In the genomic region with DNA sequence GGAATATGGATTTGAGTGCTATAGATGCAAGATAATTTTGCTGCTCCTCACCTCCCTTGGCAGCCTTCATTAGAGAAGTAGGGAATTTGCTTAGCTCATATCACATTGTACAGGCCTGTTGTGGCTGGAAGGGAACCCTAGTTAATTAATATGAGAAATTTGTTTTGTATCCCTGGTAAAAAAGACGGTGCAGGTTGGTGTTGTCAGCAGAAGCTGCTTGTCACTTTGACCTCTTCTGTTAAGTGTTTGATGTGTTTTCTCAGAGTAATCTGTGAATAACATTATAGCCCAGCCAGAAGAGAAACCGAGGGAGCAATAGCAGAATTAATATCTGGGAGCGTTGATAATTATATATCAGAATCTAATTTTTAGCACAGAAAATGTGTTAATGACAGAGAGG, we compare ENCODE assay signal across 1 cellular context.
TF ChIP-seq lines count a peak whose summit lies in the region.

No MANE protein-coding gene starts in this region.

TF ChIP-seq in GM23338, 12 proteins besides CTCF, POLR2A, EP300 and RAD21 (continued from another document):
- TF ChIP-seq, protein P1, sequence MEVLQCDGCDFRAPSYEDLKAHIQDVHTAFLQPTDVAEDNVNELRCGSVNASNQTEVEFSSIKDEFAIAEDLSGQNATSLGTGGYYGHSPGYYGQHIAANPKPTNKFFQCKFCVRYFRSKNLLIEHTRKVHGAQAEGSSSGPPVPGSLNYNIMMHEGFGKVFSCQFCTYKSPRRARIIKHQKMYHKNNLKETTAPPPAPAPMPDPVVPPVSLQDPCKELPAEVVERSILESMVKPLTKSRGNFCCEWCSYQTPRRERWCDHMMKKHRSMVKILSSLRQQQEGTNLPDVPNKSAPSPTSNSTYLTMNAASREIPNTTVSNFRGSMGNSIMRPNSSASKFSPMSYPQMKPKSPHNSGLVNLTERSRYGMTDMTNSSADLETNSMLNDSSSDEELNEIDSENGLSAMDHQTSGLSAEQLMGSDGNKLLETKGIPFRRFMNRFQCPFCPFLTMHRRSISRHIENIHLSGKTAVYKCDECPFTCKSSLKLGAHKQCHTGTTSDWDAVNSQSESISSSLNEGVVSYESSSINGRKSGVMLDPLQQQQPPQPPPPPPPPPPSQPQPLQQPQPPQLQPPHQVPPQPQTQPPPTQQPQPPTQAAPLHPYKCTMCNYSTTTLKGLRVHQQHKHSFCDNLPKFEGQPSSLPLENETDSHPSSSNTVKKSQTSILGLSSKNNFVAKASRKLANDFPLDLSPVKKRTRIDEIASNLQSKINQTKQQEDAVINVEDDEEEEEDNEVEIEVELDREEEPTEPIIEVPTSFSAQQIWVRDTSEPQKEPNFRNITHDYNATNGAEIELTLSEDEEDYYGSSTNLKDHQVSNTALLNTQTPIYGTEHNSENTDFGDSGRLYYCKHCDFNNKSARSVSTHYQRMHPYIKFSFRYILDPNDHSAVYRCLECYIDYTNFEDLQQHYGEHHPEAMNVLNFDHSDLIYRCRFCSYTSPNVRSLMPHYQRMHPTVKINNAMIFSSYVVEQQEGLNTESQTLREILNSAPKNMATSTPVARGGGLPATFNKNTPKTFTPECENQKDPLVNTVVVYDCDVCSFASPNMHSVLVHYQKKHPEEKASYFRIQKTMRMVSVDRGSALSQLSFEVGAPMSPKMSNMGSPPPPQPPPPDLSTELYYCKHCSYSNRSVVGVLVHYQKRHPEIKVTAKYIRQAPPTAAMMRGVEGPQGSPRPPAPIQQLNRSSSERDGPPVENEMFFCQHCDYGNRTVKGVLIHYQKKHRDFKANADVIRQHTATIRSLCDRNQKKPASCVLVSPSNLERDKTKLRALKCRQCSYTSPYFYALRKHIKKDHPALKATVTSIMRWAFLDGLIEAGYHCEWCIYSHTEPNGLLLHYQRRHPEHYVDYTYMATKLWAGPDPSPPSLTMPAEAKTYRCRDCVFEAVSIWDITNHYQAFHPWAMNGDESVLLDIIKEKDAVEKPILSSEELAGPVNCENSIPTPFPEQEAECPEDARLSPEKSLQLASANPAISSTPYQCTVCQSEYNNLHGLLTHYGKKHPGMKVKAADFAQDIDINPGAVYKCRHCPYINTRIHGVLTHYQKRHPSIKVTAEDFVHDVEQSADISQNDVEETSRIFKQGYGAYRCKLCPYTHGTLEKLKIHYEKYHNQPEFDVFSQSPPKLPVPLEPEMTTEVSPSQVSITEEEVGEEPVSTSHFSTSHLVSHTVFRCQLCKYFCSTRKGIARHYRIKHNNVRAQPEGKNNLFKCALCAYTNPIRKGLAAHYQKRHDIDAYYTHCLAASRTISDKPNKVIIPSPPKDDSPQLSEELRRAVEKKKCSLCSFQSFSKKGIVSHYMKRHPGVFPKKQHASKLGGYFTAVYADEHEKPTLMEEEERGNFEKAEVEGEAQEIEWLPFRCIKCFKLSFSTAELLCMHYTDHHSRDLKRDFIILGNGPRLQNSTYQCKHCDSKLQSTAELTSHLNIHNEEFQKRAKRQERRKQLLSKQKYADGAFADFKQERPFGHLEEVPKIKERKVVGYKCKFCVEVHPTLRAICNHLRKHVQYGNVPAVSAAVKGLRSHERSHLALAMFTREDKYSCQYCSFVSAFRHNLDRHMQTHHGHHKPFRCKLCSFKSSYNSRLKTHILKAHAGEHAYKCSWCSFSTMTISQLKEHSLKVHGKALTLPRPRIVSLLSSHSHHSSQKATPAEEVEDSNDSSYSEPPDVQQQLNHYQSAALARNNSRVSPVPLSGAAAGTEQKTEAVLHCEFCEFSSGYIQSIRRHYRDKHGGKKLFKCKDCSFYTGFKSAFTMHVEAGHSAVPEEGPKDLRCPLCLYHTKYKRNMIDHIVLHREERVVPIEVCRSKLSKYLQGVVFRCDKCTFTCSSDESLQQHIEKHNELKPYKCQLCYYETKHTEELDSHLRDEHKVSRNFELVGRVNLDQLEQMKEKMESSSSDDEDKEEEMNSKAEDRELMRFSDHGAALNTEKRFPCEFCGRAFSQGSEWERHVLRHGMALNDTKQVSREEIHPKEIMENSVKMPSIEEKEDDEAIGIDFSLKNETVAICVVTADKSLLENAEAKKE (CRISPR knock-in tag; IDR thresholded peaks at IDR 0.05) = no peak
- TF ChIP-seq EZH2phosphoT487 (IDR thresholded peaks at IDR 0.05; ENCODE audit: unreplicated experiment) (no peak), ZNF114 (CRISPR knock-in tag; IDR thresholded peaks at IDR 0.05) (no peak), NANOG (IDR thresholded peaks at IDR 0.05; ENCODE audit: borderline replicate concordance) (no peak), CREB1 (CRISPR knock-in tag; IDR thresholded peaks at IDR 0.05; ENCODE audit: low read depth) (no peak), EZH2 (IDR thresholded peaks at IDR 0.05; ENCODE audit: low read depth, unreplicated experiment) (no peak)
